Comparison of ENCODE assay signal across 35 cellular contexts in the genomic region with DNA sequence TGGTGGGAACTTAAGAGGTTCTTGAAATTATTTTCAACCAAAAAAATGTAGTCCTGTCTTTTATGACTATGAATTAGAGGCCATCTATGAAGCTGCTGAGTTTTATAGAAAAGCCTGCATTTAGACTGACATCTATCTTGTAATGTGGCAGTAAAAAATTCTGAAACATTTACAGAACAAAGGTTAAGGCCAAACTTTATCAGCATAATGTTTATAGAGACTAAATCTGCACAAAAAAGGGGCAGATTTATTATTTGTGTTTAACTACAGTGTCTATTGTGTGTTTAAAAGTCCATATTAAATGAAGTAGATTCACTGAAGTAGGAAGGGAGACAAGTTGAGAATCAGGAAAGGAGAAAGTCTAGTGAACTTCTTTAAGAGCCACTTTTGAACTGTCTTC. TPM values are rescaled to one million over a fixed set of nuclear protein-coding genes. Genes with fewer than 3 reads are reported as not detected.
"Had no signal": no experiment of that assay in that cellular context is flagged by ENCODE, and none has a peak within 500 bp of the region (broad histone marks: within the 10 kb centered on the region; RNA-seq: fewer than 3 reads in every experiment).

No MANE protein-coding gene starts in this region.

- H3K9me3 ChIP-seq: SJCRH30 had no signal

- H2AFZ ChIP-seq: PC-9 had no signal

- H3K27me3 ChIP-seq: MG63, SJCRH30 had no signal

- ATAC-seq: Panc1, Right ventricle myocardium inferior, SK-N-SH treated with all-trans-retinoic acid at 6 μM for 48 hours had no signal

- H3K27ac ChIP-seq: PC-9, RWPE1, SJCRH30, SK-N-MC had no signal

- H3K36me3 ChIP-seq: MG63, SJCRH30 had no signal

- DNase-seq: Kasumi-1, MG63, NCI-H1048, NCI-H1092 treated with DMSO at 0.1 percent for 48 hours, NCI-H1105 treated with DMSO at 0.1 percent for 48 hours, NCI-H1417, NCI-H1436, NCI-H146, NCI-H1694, NCI-H187, NCI-H1930, NCI-H2029 treated with DMSO at 0.1 percent for 48 hours, NCI-H2081 treated with DMSO at 0.1 percent for 48 hours, NCI-H2107, NCI-H2171, NCI-H226, NCI-H446 treated with DMSO at 0.1 percent for 48 hours, NCI-H510A, NCI-H524, NCI-H526, NCI-H69, NCI-H748 treated with DMSO at 0.1 percent for 48 hours, NCI-H82, PC-9, SHP77, SIG-M5, SJCRH30 had no signal

- H3K4me2 ChIP-seq: PC-9 had no signal

- H3K4me3 ChIP-seq: MG63, PC-9, SJCRH30, SK-N-MC had no signal

- H3K4me1 ChIP-seq: SJCRH30 had no signal

RNA-seq across cellular contexts. Expression of a gene that starts 37.3 kb away (rescaled TPM):
- total RNA-seq: M059J, OCI-LY7, Right ventricle myocardium inferior, RPMI7951 had no signal
